ENCODE assay signal across 15 cellular contexts in genomic region chr11:803467-803742, GRCh38. TPM values are rescaled to one million over a fixed set of nuclear protein-coding genes. Genes with fewer than 3 reads are reported as not detected.
DNase-seq lines count a peak whose midpoint lies in the region; ATAC-seq, FAIRE-seq and TF ChIP-seq lines count a peak whose summit lies in the region.
"Had no signal": no experiment of that assay in that cellular context is flagged by ENCODE, and none has a peak within 500 bp of the region (broad histone marks: within the 10 kb centered on the region; RNA-seq: fewer than 3 reads in every experiment).

No MANE protein-coding gene starts in this region.

- intact Hi-C loops in HepG2 (cut with micrococcal nuclease; ENCODE audit: unreplicated experiment): no loop called here
- intact Hi-C loops in CD8-positive, alpha-beta T cell (cut with DNase I, micrococcal nuclease): no loop called here

- H3K4me2 ChIP-seq in HepG2 (ENCODE audit: low read depth, low read length): peak overlapping the region; percentile 94

- peak overlapping the region; percentile 82 for H3K4me3 Mint-ChIP-seq in activated CD4-positive, alpha-beta memory T cell treated with anti-CD3 and anti-CD28 coated beads, Interleukin-2, amount 10 ng/mL, durations not matched to agents 7 days and 5 days
- no peak overlapping the region for H3K4me3 Mint-ChIP-seq in mesothelial cell of epicardium
- H3K4me3 Mint-ChIP-seq in CD8-positive, alpha-beta T cell: no peak overlapping the region

- in situ Hi-C loops in HepG2 (cut with HindIII; ENCODE audit: extremely low pct_ligation_motif_present, low pct_unique_long_range_greater_than_20kb): no loop called here

- BruUV-seq in HepG2 (replicated peaks; lab: Mats Ljungman, UMichigan): no TSS peak

- CTCF ChIA-PET in BJ (lab: Yijun Ruan, JAX): interaction anchor here (0.6 to 1.9 kb wide), 3 partner anchors 20 to 248 kb away, joined by 3 to 7 read pairs (median 5); no protein-coding TSS in a partner anchor
- CTCF ChIA-PET in activated CD4-positive, alpha-beta memory T cell treated with anti-CD3 and anti-CD28 coated beads, Interleukin-2, amount 10 ng/mL, durations not matched to agents 7 days and 5 days (lab: Charles Lee): no interaction called here
- CTCF ChIA-PET in HepG2 (lab: Yijun Ruan, JAX; ENCODE audit: low intra/inter-chr PET ratio, low total read pairs): no interaction called here
- CTCF ChIA-PET in CD8-positive, alpha-beta T cell (lab: Charles Lee): interaction anchor here (1.1 kb wide), 1 partner anchor 59 kb away, joined by 3 read pairs; no protein-coding TSS in a partner anchor

- TF ChIP-seq POLR2A in HepG2 (IDR thresholded peaks at IDR 0.05; ENCODE audit: insufficient read depth in 1 of 2, low read depth in 2 of 2, low read length in 2 of 2): no peak

- H3K4me3 ChIP-seq in BJ (ENCODE audit: low read depth, low read length) (peak overlapping the region; percentile 50), GM12865 (ENCODE audit: low read depth, low read length) (peak overlapping the region; percentile 69), HepG2 (replicated peaks in 1 of 3; ENCODE audit: insufficient read depth in 1 of 3, low read depth in 2 of 3, low read length in 3 of 3) (peak overlapping the region in 2 of 3 experiments; percentile 60 to 80; a peak in 3 of 6 replicates)
- no peak overlapping the region for H3K4me3 ChIP-seq in CD8-positive, alpha-beta T cell (ENCODE audit: low read depth, low read length)

- TF ChIP-seq EP300 in HepG2 (IDR thresholded peaks at IDR 0.05; ENCODE audit: low read depth in 2 of 2, low read length in 2 of 2) (no peak), HepG2 (CRISPR knock-in tag; IDR thresholded peaks at IDR 0.05; ENCODE audit: borderline replicate concordance) (no peak)

- no peak for TF ChIP-seq RAD21 in HepG2 (CRISPR knock-in tag; IDR thresholded peaks at IDR 0.05)

- peaks cover 37% of the 10 kb centered on the region for H3K4me1 Mint-ChIP-seq in activated CD4-positive, alpha-beta memory T cell treated with anti-CD3 and anti-CD28 coated beads, Interleukin-2, amount 10 ng/mL, durations not matched to agents 7 days and 5 days
- H3K4me1 Mint-ChIP-seq in mesothelial cell of epicardium: peaks cover 14% of the 10 kb centered on the region
- H3K4me1 Mint-ChIP-seq in CD8-positive, alpha-beta T cell (ENCODE audit: low read depth): peaks cover 4% of the 10 kb centered on the region

- peaks cover 18% of the 10 kb centered on the region for H3K36me3 Mint-ChIP-seq in activated CD4-positive, alpha-beta memory T cell treated with anti-CD3 and anti-CD28 coated beads, Interleukin-2, amount 10 ng/mL, durations not matched to agents 7 days and 5 days (ENCODE audit: low read depth)
- H3K36me3 Mint-ChIP-seq in mesothelial cell of epicardium: no peaks in the 10 kb centered on the region
- no peaks in the 10 kb centered on the region for H3K36me3 Mint-ChIP-seq in CD8-positive, alpha-beta T cell
- H3K36me3 Mint-ChIP-seq: naive thymus-derived CD8-positive, alpha-beta T cell had no signal

- no peak for FAIRE-seq in HepG2 (lab: Jason Lieb, UNC)

- TF ChIP-seq CTCF in BJ (IDR thresholded peaks at IDR 0.05; ENCODE audit: insufficient read depth, low read depth, low read length) (no peak), GM12865 (IDR thresholded peaks at IDR 0.05; ENCODE audit: insufficient read depth, low read depth, low read length, missing control alignments) (no peak), HepG2 (CRISPR knock-in tag; IDR thresholded peaks at IDR 0.05) (no peak), mesothelial cell of epicardium (IDR thresholded peaks at IDR 0.05; ENCODE audit: unreplicated experiment) (no peak)
- TF ChIP-seq CTCF in CD8-positive, alpha-beta T cell (IDR thresholded peaks at IDR 0.05): no peak

- peaks cover 35% of the 10 kb centered on the region for H3K4me1 ChIP-seq in HepG2 (ENCODE audit: insufficient read depth, low read length)
- peaks cover 20% of the 10 kb centered on the region for H3K4me1 ChIP-seq in CD8-positive, alpha-beta T cell (ENCODE audit: insufficient read depth, low read length)

- peak overlapping the region; percentile 79; the same call in 1 of the 2 replicates for H3K9ac ChIP-seq in HepG2 (ENCODE audit: insufficient read depth, low read depth, low read length)

- no peaks in the 10 kb centered on the region for H3K9me3 Mint-ChIP-seq in activated CD4-positive, alpha-beta memory T cell treated with anti-CD3 and anti-CD28 coated beads, Interleukin-2, amount 10 ng/mL, durations not matched to agents 7 days and 5 days
- no peaks in the 10 kb centered on the region for H3K9me3 Mint-ChIP-seq in mesothelial cell of epicardium
- no peaks in the 10 kb centered on the region for H3K9me3 Mint-ChIP-seq in CD8-positive, alpha-beta T cell
- H3K9me3 Mint-ChIP-seq: naive thymus-derived CD8-positive, alpha-beta T cell had no signal

- H4K20me1 ChIP-seq in HepG2 (ENCODE audit: insufficient read depth, low read length): no peaks in the 10 kb centered on the region

- no peak overlapping the region for H3K27ac Mint-ChIP-seq in activated CD4-positive, alpha-beta memory T cell treated with anti-CD3 and anti-CD28 coated beads, Interleukin-2, amount 10 ng/mL, durations not matched to agents 7 days and 5 days
- H3K27ac Mint-ChIP-seq in mesothelial cell of epicardium: no peak overlapping the region
- H3K27ac Mint-ChIP-seq in CD8-positive, alpha-beta T cell: no peak overlapping the region

- H3K27me3 ChIP-seq in BJ (ENCODE audit: control insufficient read depth, insufficient read depth, low read length) (no peaks in the 10 kb centered on the region), HepG2 (ENCODE audit: control insufficient read depth in 1 of 2, insufficient read depth in 2 of 2, low read length in 2 of 2) (no peaks in the 10 kb centered on the region; a peak in 1 of 5 replicates)
- no peaks in the 10 kb centered on the region for H3K27me3 ChIP-seq in CD8-positive, alpha-beta T cell (ENCODE audit: insufficient read depth, low read length)
- H3K27me3 ChIP-seq: sigmoid colon had no signal

- WGBS in HepG2 (ENCODE audit: low lambda C conversion rate): 61% methylated on average over 5 of the region's 8 CpGs

- no peaks in the 10 kb centered on the region for H3K27me3 Mint-ChIP-seq in activated CD4-positive, alpha-beta memory T cell treated with anti-CD3 and anti-CD28 coated beads, Interleukin-2, amount 10 ng/mL, durations not matched to agents 7 days and 5 days
- no peaks in the 10 kb centered on the region for H3K27me3 Mint-ChIP-seq in mesothelial cell of epicardium (ENCODE audit: low read depth)
- H3K27me3 Mint-ChIP-seq in CD8-positive, alpha-beta T cell (ENCODE audit: low read depth): no peaks in the 10 kb centered on the region
- H3K27me3 Mint-ChIP-seq: naive thymus-derived CD8-positive, alpha-beta T cell had no signal

- no peak for ATAC-seq in HepG2
- ATAC-seq in HG03442 (IDR thresholded peaks at IDR 0.05; ENCODE audit: unreplicated experiment): no peak
- no peak for ATAC-seq in CD8-positive, alpha-beta T cell
- ATAC-seq: left cardiac atrium; naive thymus-derived CD8-positive, alpha-beta T cell had no signal

- H2AFZ ChIP-seq in HepG2 (ENCODE audit: low read length): no peak overlapping the region

- POLR2A ChIA-PET in BJ (lab: Charles Lee) (no interaction called here), HepG2 (lab: Yijun Ruan, JAX) (interaction anchor here (4.6 kb wide), 1 partner anchor 17 kb away, joined by 56 read pairs; the partner anchor contains the start of gene PNPLA2)
- POLR2A ChIA-PET in activated CD4-positive, alpha-beta memory T cell treated with anti-CD3 and anti-CD28 coated beads, Interleukin-2, amount 10 ng/mL, durations not matched to agents 7 days and 5 days (lab: Charles Lee): interaction anchor here (1.1 to 4.1 kb wide), 4 partner anchors 7 to 40 kb away, joined by 3 to 21 read pairs (median 16); partner anchors contain the start of genes GATD1, PNPLA2 and TSPAN4
- POLR2A ChIA-PET in CD8-positive, alpha-beta T cell (lab: Charles Lee): interaction anchor here (3.1 kb wide), 1 partner anchor 16 kb away, joined by 17 read pairs; the partner anchor contains the start of gene PNPLA2

- no peak for DNase-seq in BJ (ENCODE audit: low read depth)
- no peak for DNase-seq in GM12865 (ENCODE audit: low read depth)
- no peak for DNase-seq in activated CD4-positive, alpha-beta memory T cell treated with anti-CD3 and anti-CD28 coated beads, Interleukin-2, amount 10 ng/mL, durations not matched to agents 7 days and 5 days
- DNase-seq in HepG2 (ENCODE audit: low spot score): no peak
- DNase-seq in mesothelial cell of epicardium (ENCODE audit: low spot score in 2 of 2, unreplicated experiment in 2 of 2): no peak
- no peak for DNase-seq in CD8-positive, alpha-beta T cell
- DNase-seq: DMS 273 treated with DMSO at 0.1 percent for 48 hours; H7; head of caudate nucleus; left cardiac atrium; naive thymus-derived CD8-positive, alpha-beta T cell; NCI-H1105; sigmoid colon had no signal

- H3K9me3 ChIP-seq in HepG2 (ENCODE audit: low read length): no peaks in the 10 kb centered on the region
- H3K9me3 ChIP-seq in CD8-positive, alpha-beta T cell (ENCODE audit: low read length): no peaks in the 10 kb centered on the region
- H3K9me3 ChIP-seq: sigmoid colon had no signal

- H3K79me2 ChIP-seq in HepG2 (ENCODE audit: insufficient read depth, low read length): peaks cover 19% of the 10 kb centered on the region

- peaks cover 25% of the 10 kb centered on the region for H3K36me3 ChIP-seq in BJ (ENCODE audit: control insufficient read depth, insufficient read depth, low read length)
- H3K36me3 ChIP-seq in HepG2 (replicated peaks in 1 of 2; ENCODE audit: control insufficient read depth in 1 of 2, insufficient read depth in 2 of 2, low read length in 2 of 2): peaks cover 7 to 8% of the 10 kb centered on the region in 2 experiments; a peak in 3 of 5 replicates
- H3K36me3 ChIP-seq in CD8-positive, alpha-beta T cell (ENCODE audit: insufficient read depth, low read length): peaks cover 13% of the 10 kb centered on the region

- H3K27ac ChIP-seq in HepG2 (ENCODE audit: extremely low read length, insufficient read depth, low read length): no peak overlapping the region
- no peak overlapping the region for H3K27ac ChIP-seq in CD8-positive, alpha-beta T cell (ENCODE audit: low read depth, low read length)
- H3K27ac ChIP-seq: sigmoid colon had no signal

RNA-seq across cellular contexts. Expression of gene PIDD1, which starts 1.6 kb away (rescaled TPM):
- 6.8 and 11.2 TPM in 2 replicates for polyA plus RNA-seq in BJ (2011; rRNA removed)
- polyA minus RNA-seq in BJ (2011; rRNA and poly(A)+ RNA removed): 3.6 and 4.8 TPM in 2 replicates
- 10 to 100 TPM; 45.1 to 48.5 TPM for total RNA-seq in activated CD4-positive, alpha-beta memory T cell treated with anti-CD3 and anti-CD28 coated beads, Interleukin-2, amount 10 ng/mL, durations not matched to agents 7 days and 5 days
- 7.9 and 16.0 TPM in 2 replicates for total RNA-seq in HepG2 (2016; rRNA removed; fragmentation: Illumina TruSeq; extraction: Trizol)
- 3.5 and 4.1 TPM in 2 replicates for total RNA-seq in HepG2 (2016; cell fraction: cytosol; rRNA removed; fragmentation: Illumina TruSeq; extraction: Trizol; ENCODE audit: low read depth)
- 8.8 and 17.2 TPM in 2 replicates for total RNA-seq in HepG2 (2016; cell fraction: insoluble cytoplasmic fraction; rRNA removed; fragmentation: Illumina TruSeq; extraction: Trizol)
- total RNA-seq in HepG2 (2016; cell fraction: membrane; rRNA removed; fragmentation: Illumina TruSeq; extraction: Trizol): 7.4 and 7.9 TPM in 2 replicates
- 17.2 and 22.2 TPM in 2 replicates for total RNA-seq in HepG2 (2016; cell fraction: nucleus; rRNA removed; fragmentation: Illumina TruSeq; extraction: Trizol)
- polyA plus RNA-seq in HepG2 (2011; rRNA removed): 14.3 and 17.7 TPM in 2 replicates
- polyA plus RNA-seq in HepG2 (2011; cell fraction: cytosol; rRNA removed): 5.0 and 12.7 TPM in 2 replicates
- 234 and 353 TPM in 2 replicates for polyA plus RNA-seq in HepG2 (2011; cell fraction: nucleus; rRNA removed)
- polyA plus RNA-seq in HepG2 (2012): 6.8 and 9.8 TPM in 2 replicates
- 3.7 and 3.9 TPM in 2 replicates for polyA plus RNA-seq in HepG2 (2016; cell fraction: cytosol; fragmentation: Illumina TruSeq; extraction: Trizol; ENCODE audit: low read depth)
- polyA plus RNA-seq in HepG2 (2016; cell fraction: insoluble cytoplasmic fraction; fragmentation: Illumina TruSeq; extraction: Trizol; ENCODE audit: low read depth): 12.6 and 15.2 TPM in 2 replicates
- polyA plus RNA-seq in HepG2 (2016; cell fraction: membrane; fragmentation: Illumina TruSeq; extraction: Trizol; ENCODE audit: low read depth): 7.8 and 9.8 TPM in 2 replicates
- 93.2 and 101 TPM in 2 replicates for polyA plus RNA-seq in HepG2 (2016; cell fraction: nucleus; fragmentation: Illumina TruSeq; extraction: Trizol; ENCODE audit: insufficient read depth, low read depth)
- 2.9 and 14.9 TPM in 2 replicates for polyA minus RNA-seq in HepG2 (2011; rRNA and poly(A)+ RNA removed; ENCODE audit: low replicate concordance)
- 3.4 and 7.0 TPM in 2 replicates for polyA minus RNA-seq in HepG2 (2011; cell fraction: cytosol; rRNA and poly(A)+ RNA removed)
- polyA minus RNA-seq in HepG2 (2011; cell fraction: nucleus; rRNA and poly(A)+ RNA removed): 19.3 TPM in 2 replicates
- 40.1 to 43.7 TPM (median 43.1 TPM) in 3 replicates for total RNA-seq in mesothelial cell of epicardium
- total RNA-seq in CD8-positive, alpha-beta T cell: 10 to 100 TPM; 21.2 to 29.6 TPM

RNA-seq across cellular contexts. Expression of gene SLC25A22, which starts 5.3 kb away (rescaled TPM):
- polyA plus RNA-seq in BJ (2011; rRNA removed): 12.4 and 25.5 TPM in 2 replicates
- polyA minus RNA-seq in BJ (2011; rRNA and poly(A)+ RNA removed): 12.1 and 14.6 TPM in 2 replicates
- total RNA-seq in activated CD4-positive, alpha-beta memory T cell treated with anti-CD3 and anti-CD28 coated beads, Interleukin-2, amount 10 ng/mL, durations not matched to agents 7 days and 5 days: 10 to 100 TPM; 35.7 to 38.3 TPM
- total RNA-seq in HepG2 (2016; rRNA removed; fragmentation: Illumina TruSeq; extraction: Trizol): 8.0 and 12.4 TPM in 2 replicates
- 4.2 and 5.7 TPM in 2 replicates for total RNA-seq in HepG2 (2016; cell fraction: cytosol; rRNA removed; fragmentation: Illumina TruSeq; extraction: Trizol; ENCODE audit: low read depth)
- 8.0 and 11.4 TPM in 2 replicates for total RNA-seq in HepG2 (2016; cell fraction: insoluble cytoplasmic fraction; rRNA removed; fragmentation: Illumina TruSeq; extraction: Trizol)
- total RNA-seq in HepG2 (2016; cell fraction: membrane; rRNA removed; fragmentation: Illumina TruSeq; extraction: Trizol): 8.3 and 9.2 TPM in 2 replicates
- total RNA-seq in HepG2 (2016; cell fraction: nucleus; rRNA removed; fragmentation: Illumina TruSeq; extraction: Trizol): 7.7 and 9.2 TPM in 2 replicates
- polyA plus RNA-seq in HepG2 (2011; rRNA removed): 19.2 and 20.5 TPM in 2 replicates
- polyA plus RNA-seq in HepG2 (2011; cell fraction: cytosol; rRNA removed): 5.9 and 7.9 TPM in 2 replicates
- polyA plus RNA-seq in HepG2 (2011; cell fraction: nucleus; rRNA removed): 50.3 and 61.9 TPM in 2 replicates
- 7.5 and 11.4 TPM in 2 replicates for polyA plus RNA-seq in HepG2 (2012)
- polyA plus RNA-seq in HepG2 (2016; cell fraction: cytosol; fragmentation: Illumina TruSeq; extraction: Trizol; ENCODE audit: low read depth): 2.6 and 3.7 TPM in 2 replicates
- polyA plus RNA-seq in HepG2 (2016; cell fraction: insoluble cytoplasmic fraction; fragmentation: Illumina TruSeq; extraction: Trizol; ENCODE audit: low read depth): 13.5 and 14.7 TPM in 2 replicates
- polyA plus RNA-seq in HepG2 (2016; cell fraction: membrane; fragmentation: Illumina TruSeq; extraction: Trizol; ENCODE audit: low read depth): 8.3 and 8.7 TPM in 2 replicates
- polyA plus RNA-seq in HepG2 (2016; cell fraction: nucleus; fragmentation: Illumina TruSeq; extraction: Trizol; ENCODE audit: insufficient read depth, low read depth): 25.5 and 28.7 TPM in 2 replicates
- polyA minus RNA-seq in HepG2 (2011; rRNA and poly(A)+ RNA removed; ENCODE audit: low replicate concordance): 19.4 and 40.7 TPM in 2 replicates
- 8.5 and 14.7 TPM in 2 replicates for polyA minus RNA-seq in HepG2 (2011; cell fraction: cytosol; rRNA and poly(A)+ RNA removed)
- polyA minus RNA-seq in HepG2 (2011; cell fraction: nucleus; rRNA and poly(A)+ RNA removed): 14.9 and 16.0 TPM in 2 replicates
- total RNA-seq in mesothelial cell of epicardium: 34.3 to 37.2 TPM (median 35.7 TPM) in 3 replicates
- total RNA-seq in CD8-positive, alpha-beta T cell: 10 to 100 TPM; 11.6 to 15.7 TPM

RNA-seq across cellular contexts. Expression of gene RPLP2, which starts 6.4 kb away (rescaled TPM):
- 1,103 and 1,199 TPM in 2 replicates for polyA plus RNA-seq in BJ (2011; rRNA removed)
- polyA minus RNA-seq in BJ (2011; rRNA and poly(A)+ RNA removed): 580 and 714 TPM in 2 replicates
- total RNA-seq in activated CD4-positive, alpha-beta memory T cell treated with anti-CD3 and anti-CD28 coated beads, Interleukin-2, amount 10 ng/mL, durations not matched to agents 7 days and 5 days: 1,000 to 10,000 TPM; 2,077 to 2,079 TPM
- total RNA-seq in HepG2 (2016; rRNA removed; fragmentation: Illumina TruSeq; extraction: Trizol): 2,049 and 2,106 TPM in 2 replicates
- total RNA-seq in HepG2 (2016; cell fraction: cytosol; rRNA removed; fragmentation: Illumina TruSeq; extraction: Trizol; ENCODE audit: low read depth): 3,126 and 3,282 TPM in 2 replicates
- total RNA-seq in HepG2 (2016; cell fraction: insoluble cytoplasmic fraction; rRNA removed; fragmentation: Illumina TruSeq; extraction: Trizol): 1,870 and 2,048 TPM in 2 replicates
- total RNA-seq in HepG2 (2016; cell fraction: membrane; rRNA removed; fragmentation: Illumina TruSeq; extraction: Trizol): 3,967 and 4,265 TPM in 2 replicates
- total RNA-seq in HepG2 (2016; cell fraction: nucleus; rRNA removed; fragmentation: Illumina TruSeq; extraction: Trizol): 735 and 852 TPM in 2 replicates
- 895 and 978 TPM in 2 replicates for polyA plus RNA-seq in HepG2 (2011; rRNA removed)
- polyA plus RNA-seq in HepG2 (2011; cell fraction: cytosol; rRNA removed): 1,028 and 2,692 TPM in 2 replicates
- polyA plus RNA-seq in HepG2 (2011; cell fraction: nucleus; rRNA removed): 723 and 858 TPM in 2 replicates
- polyA plus RNA-seq in HepG2 (2012): 1,506 and 2,284 TPM in 2 replicates
- 3,287 and 3,430 TPM in 2 replicates for polyA plus RNA-seq in HepG2 (2016; cell fraction: cytosol; fragmentation: Illumina TruSeq; extraction: Trizol; ENCODE audit: low read depth)
- polyA plus RNA-seq in HepG2 (2016; cell fraction: insoluble cytoplasmic fraction; fragmentation: Illumina TruSeq; extraction: Trizol; ENCODE audit: low read depth): 1,412 and 1,584 TPM in 2 replicates
- 3,687 and 3,698 TPM in 2 replicates for polyA plus RNA-seq in HepG2 (2016; cell fraction: membrane; fragmentation: Illumina TruSeq; extraction: Trizol; ENCODE audit: low read depth)
- polyA plus RNA-seq in HepG2 (2016; cell fraction: nucleus; fragmentation: Illumina TruSeq; extraction: Trizol; ENCODE audit: insufficient read depth, low read depth): 1,014 and 1,045 TPM in 2 replicates
- 472 and 1,216 TPM in 2 replicates for polyA minus RNA-seq in HepG2 (2011; rRNA and poly(A)+ RNA removed; ENCODE audit: low replicate concordance)
- 793 and 848 TPM in 2 replicates for polyA minus RNA-seq in HepG2 (2011; cell fraction: cytosol; rRNA and poly(A)+ RNA removed)
- 188 and 248 TPM in 2 replicates for polyA minus RNA-seq in HepG2 (2011; cell fraction: nucleus; rRNA and poly(A)+ RNA removed)
- total RNA-seq in mesothelial cell of epicardium: 1,651 to 1,738 TPM (median 1,657 TPM) in 3 replicates
- total RNA-seq in CD8-positive, alpha-beta T cell: 1,000 to 10,000 TPM; 5,702 to 5,720 TPM

RNA-seq across cellular contexts. Expression of gene CEND1, which starts 13.5 kb away (rescaled TPM):
- polyA plus RNA-seq in BJ (2011; rRNA removed) (0.23 and 0.25 TPM in 2 replicates), HepG2 (2011; rRNA removed) (not detected in 2 replicates)
- polyA minus RNA-seq in BJ (2011; rRNA and poly(A)+ RNA removed): 0.26 TPM in 1 of 2 replicates, not detected in the other
- total RNA-seq in activated CD4-positive, alpha-beta memory T cell treated with anti-CD3 and anti-CD28 coated beads, Interleukin-2, amount 10 ng/mL, durations not matched to agents 7 days and 5 days: 1 to 10 TPM; 1.2 to 1.6 TPM
- total RNA-seq in HepG2 (2016; rRNA removed; fragmentation: Illumina TruSeq; extraction: Trizol) (not detected in 2 replicates), mesothelial cell of epicardium (not detected in 3 replicates)
- not detected in 2 replicates for total RNA-seq in HepG2 (2016; cell fraction: cytosol; rRNA removed; fragmentation: Illumina TruSeq; extraction: Trizol; ENCODE audit: low read depth)
- not detected in 2 replicates for total RNA-seq in HepG2 (2016; cell fraction: insoluble cytoplasmic fraction; rRNA removed; fragmentation: Illumina TruSeq; extraction: Trizol)
- not detected in 2 replicates for total RNA-seq in HepG2 (2016; cell fraction: membrane; rRNA removed; fragmentation: Illumina TruSeq; extraction: Trizol)
- total RNA-seq in HepG2 (2016; cell fraction: nucleus; rRNA removed; fragmentation: Illumina TruSeq; extraction: Trizol): not detected in 2 replicates
- polyA plus RNA-seq in HepG2 (2011; cell fraction: cytosol; rRNA removed): not detected in 2 replicates
- 0.07 TPM in 1 of 2 replicates, not detected in the other for polyA plus RNA-seq in HepG2 (2011; cell fraction: nucleus; rRNA removed)
- 0.11 TPM in 1 of 2 replicates, not detected in the other for polyA plus RNA-seq in HepG2 (2012)
- polyA plus RNA-seq in HepG2 (2016; cell fraction: cytosol; fragmentation: Illumina TruSeq; extraction: Trizol; ENCODE audit: low read depth): not detected in 2 replicates
- polyA plus RNA-seq in HepG2 (2016; cell fraction: insoluble cytoplasmic fraction; fragmentation: Illumina TruSeq; extraction: Trizol; ENCODE audit: low read depth): not detected in 2 replicates
- not detected in 2 replicates for polyA plus RNA-seq in HepG2 (2016; cell fraction: membrane; fragmentation: Illumina TruSeq; extraction: Trizol; ENCODE audit: low read depth)
- polyA plus RNA-seq in HepG2 (2016; cell fraction: nucleus; fragmentation: Illumina TruSeq; extraction: Trizol; ENCODE audit: insufficient read depth, low read depth): not detected in 2 replicates
- polyA minus RNA-seq in HepG2 (2011; rRNA and poly(A)+ RNA removed; ENCODE audit: low replicate concordance): not detected in 2 replicates
- polyA minus RNA-seq in HepG2 (2011; cell fraction: cytosol; rRNA and poly(A)+ RNA removed): not detected in 2 replicates
- polyA minus RNA-seq in HepG2 (2011; cell fraction: nucleus; rRNA and poly(A)+ RNA removed): not detected in 2 replicates
- not detected for total RNA-seq in CD8-positive, alpha-beta T cell
- total RNA-seq: naive thymus-derived CD8-positive, alpha-beta T cell; NCI-H460 had no signal
- polyA plus RNA-seq: naive thymus-derived CD8-positive, alpha-beta T cell had no signal

RNA-seq across cellular contexts. Expression of gene PNPLA2, which starts 15.3 kb away (rescaled TPM):
- polyA plus RNA-seq in BJ (2011; rRNA removed): 32.0 and 53.1 TPM in 2 replicates
- polyA minus RNA-seq in BJ (2011; rRNA and poly(A)+ RNA removed): 53.3 and 57.3 TPM in 2 replicates
- 10 to 100 TPM; 66.8 to 70.9 TPM for total RNA-seq in activated CD4-positive, alpha-beta memory T cell treated with anti-CD3 and anti-CD28 coated beads, Interleukin-2, amount 10 ng/mL, durations not matched to agents 7 days and 5 days
- 4.8 and 10.5 TPM in 2 replicates for total RNA-seq in HepG2 (2016; rRNA removed; fragmentation: Illumina TruSeq; extraction: Trizol)
- total RNA-seq in HepG2 (2016; cell fraction: cytosol; rRNA removed; fragmentation: Illumina TruSeq; extraction: Trizol; ENCODE audit: low read depth): 3.8 and 4.1 TPM in 2 replicates
- total RNA-seq in HepG2 (2016; cell fraction: insoluble cytoplasmic fraction; rRNA removed; fragmentation: Illumina TruSeq; extraction: Trizol): 4.0 and 11.4 TPM in 2 replicates
- total RNA-seq in HepG2 (2016; cell fraction: membrane; rRNA removed; fragmentation: Illumina TruSeq; extraction: Trizol): 4.4 and 5.4 TPM in 2 replicates
- total RNA-seq in HepG2 (2016; cell fraction: nucleus; rRNA removed; fragmentation: Illumina TruSeq; extraction: Trizol): 17.2 and 23.5 TPM in 2 replicates
- 43.2 and 58.1 TPM in 2 replicates for polyA plus RNA-seq in HepG2 (2011; rRNA removed)
- polyA plus RNA-seq in HepG2 (2011; cell fraction: cytosol; rRNA removed): 7.3 and 12.8 TPM in 2 replicates
- 830 and 954 TPM in 2 replicates for polyA plus RNA-seq in HepG2 (2011; cell fraction: nucleus; rRNA removed)
- 70.1 and 82.8 TPM in 2 replicates for polyA plus RNA-seq in HepG2 (2012)
- polyA plus RNA-seq in HepG2 (2016; cell fraction: cytosol; fragmentation: Illumina TruSeq; extraction: Trizol; ENCODE audit: low read depth): 4.8 and 6.6 TPM in 2 replicates
- 14.6 and 20.2 TPM in 2 replicates for polyA plus RNA-seq in HepG2 (2016; cell fraction: insoluble cytoplasmic fraction; fragmentation: Illumina TruSeq; extraction: Trizol; ENCODE audit: low read depth)
- 7.5 and 10.2 TPM in 2 replicates for polyA plus RNA-seq in HepG2 (2016; cell fraction: membrane; fragmentation: Illumina TruSeq; extraction: Trizol; ENCODE audit: low read depth)
- polyA plus RNA-seq in HepG2 (2016; cell fraction: nucleus; fragmentation: Illumina TruSeq; extraction: Trizol; ENCODE audit: insufficient read depth, low read depth): 77.9 and 79.1 TPM in 2 replicates
- polyA minus RNA-seq in HepG2 (2011; rRNA and poly(A)+ RNA removed; ENCODE audit: low replicate concordance): 60.4 and 150 TPM in 2 replicates
- 24.0 and 31.5 TPM in 2 replicates for polyA minus RNA-seq in HepG2 (2011; cell fraction: cytosol; rRNA and poly(A)+ RNA removed)
- polyA minus RNA-seq in HepG2 (2011; cell fraction: nucleus; rRNA and poly(A)+ RNA removed): 135 and 151 TPM in 2 replicates
- 41.3 to 50.9 TPM (median 50.0 TPM) in 3 replicates for total RNA-seq in mesothelial cell of epicardium
- 100 to 1,000 TPM; 210 to 234 TPM for total RNA-seq in CD8-positive, alpha-beta T cell

Comparison
In these comparisons a context has a peak if more than half of its experiments do, and no peak if none do; other contexts are left out.
1. CTCF ChIA-PET loops: an anchor here in BJ (0.6 to 1.9 kb wide) and CD8-positive, alpha-beta T cell (1.1 kb wide); none called in activated CD4-positive, alpha-beta memory T cell treated with anti-CD3 and anti-CD28 coated beads, Interleukin-2, amount 10 ng/mL, durations not matched to agents 7 days and 5 days and HepG2.